In the genomic region with DNA sequence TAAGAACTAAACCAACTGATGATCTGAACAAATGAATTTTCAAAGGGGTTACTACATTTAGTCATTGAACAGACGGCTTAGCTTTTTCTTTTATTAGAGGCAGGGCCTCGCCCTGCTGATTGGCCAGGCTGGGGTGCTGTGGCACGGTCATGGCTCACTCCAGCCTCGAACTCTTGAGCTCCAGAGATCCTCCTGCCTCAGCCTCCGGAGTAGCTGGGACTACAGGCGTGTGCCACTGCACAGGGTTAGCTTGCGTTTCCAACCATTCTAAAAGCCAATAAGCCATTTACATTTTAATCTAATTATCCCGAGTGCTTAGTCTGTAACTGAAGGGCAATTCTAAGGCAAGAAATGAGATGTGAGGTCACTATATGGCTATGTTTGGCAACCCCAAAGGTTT, we compare ENCODE assay signal across 8 cellular contexts. TPM values are rescaled to one million over a fixed set of nuclear protein-coding genes. Genes with fewer than 3 reads are reported as not detected.
DNase-seq lines count a peak whose midpoint lies in the region; ATAC-seq, FAIRE-seq and TF ChIP-seq lines count a peak whose summit lies in the region.

No MANE protein-coding gene starts in this region.

- POLR2A ChIA-PET in activated naive CD8-positive, alpha-beta T cell treated with anti-CD3 and anti-CD28 coated beads, Interleukin-2, amount 10 ng/mL, durations not matched to agents 7 days and 5 days (lab: Charles Lee), result interaction anchor here (0.5 to 1.1 kb wide), 8 partner anchors 21 to 1840 kb away, joined by 3 to 4 read pairs (median 4); no protein-coding TSS in a partner anchor

- H3K27ac Mint-ChIP-seq in activated naive CD8-positive, alpha-beta T cell treated with anti-CD3 and anti-CD28 coated beads, Interleukin-2, amount 10 ng/mL, durations not matched to agents 7 days and 5 days, result peak overlapping the region; percentile 99

- H3K4me1 ChIP-seq in ACC112 (ENCODE audit: control insufficient read depth, insufficient read depth, low read length, unreplicated experiment), result no peaks in the 10 kb centered on the region
- peaks cover 3% of the 10 kb centered on the region; the same call in 1 of the 2 replicates for H3K4me1 ChIP-seq in HUES48 (ENCODE audit: control insufficient read depth, insufficient read depth, low read length)
- H3K4me1 ChIP-seq in kidney (ENCODE audit: control insufficient read depth in 1 of 2, insufficient read depth in 1 of 2, low read depth in 1 of 2, low read length in 2 of 2), result peaks cover 7 to 10% of the 10 kb centered on the region in 2 donors

- H3K9ac ChIP-seq in HUES48 (ENCODE audit: low read depth, low read length) (peak overlapping the region; percentile 92), kidney (ENCODE audit: low read length in 2 of 2) (peak overlapping the region; percentile 55 to 98)

- H2AFZ ChIP-seq in ACC112 (ENCODE audit: low read length, unreplicated experiment), result peak overlapping the region; percentile 75

- H3K27ac ChIP-seq in ACC112 (ENCODE audit: low read depth, low read length), result peak overlapping the region; percentile 86
- H3K27ac ChIP-seq in HUES48 (ENCODE audit: low read depth, low read length), result peak overlapping the region; percentile 100
- peak overlapping the region; percentile 92 to 98 for H3K27ac ChIP-seq in kidney (ENCODE audit: low read depth in 2 of 2, low read length in 2 of 2)
- peak overlapping the region; percentile 90 for H3K27ac ChIP-seq in temporal lobe (ENCODE audit: low read depth, low read length)

- peaks cover 38% of the 10 kb centered on the region for H3K79me2 ChIP-seq in ACC112 (ENCODE audit: control insufficient read depth, insufficient read depth, low read length, unreplicated experiment)

- DNase-seq in activated naive CD8-positive, alpha-beta T cell treated with anti-CD3 and anti-CD28 coated beads, Interleukin-2, amount 10 ng/mL, durations not matched to agents 7 days and 5 days, result peak; percentile 30
- DNase-seq in kidney, result no peak
- DNase-seq in NCI-H1105 treated with DMSO at 0.1 percent for 48 hours (lab: John Stamatoyannopoulos, UW), result no peak
- no peak for DNase-seq in mucosa of gallbladder (ENCODE audit: low spot score)
- no peak for DNase-seq in DMS153 treated with DMSO at 0.1 percent for 48 hours (lab: John Stamatoyannopoulos, UW; ENCODE audit: unreplicated experiment)

- intact Hi-C loops in kidney (cut with DNase I), result no loop called here

- H3K9me3 ChIP-seq in HUES48 (ENCODE audit: control insufficient read depth, insufficient read depth, low read length), result no peaks in the 10 kb centered on the region
- H3K9me3 ChIP-seq in kidney (ENCODE audit: control insufficient read depth in 1 of 2, low read length in 2 of 2), result no peaks in the 10 kb centered on the region

- FAIRE-seq in kidney (lab: Jason Lieb, UNC), result no peak

- no peak for TF ChIP-seq CTCF in kidney (IDR thresholded peaks at IDR 0.05; ENCODE audit: borderline replicate concordance, extremely low read depth, insufficient read depth)

- peaks cover 21% of the 10 kb centered on the region for H3K4me1 Mint-ChIP-seq in activated naive CD8-positive, alpha-beta T cell treated with anti-CD3 and anti-CD28 coated beads, Interleukin-2, amount 10 ng/mL, durations not matched to agents 7 days and 5 days

- ATAC-seq in activated naive CD8-positive, alpha-beta T cell treated with anti-CD3 and anti-CD28 coated beads, Interleukin-2, amount 10 ng/mL, durations not matched to agents 7 days and 5 days (ENCODE audit: low read depth), result no peak

- H3K4me3 ChIP-seq in ACC112 (ENCODE audit: low read depth, low read length), result peak overlapping the region; percentile 83
- peak overlapping the region; percentile 88 for H3K4me3 ChIP-seq in HUES48 (ENCODE audit: low read depth, low read length)
- H3K4me3 ChIP-seq in kidney (ENCODE audit: low read length in 2 of 2), result peak overlapping the region; percentile 78 to 98

- peaks cover 9% of the 10 kb centered on the region for H3K36me3 Mint-ChIP-seq in activated naive CD8-positive, alpha-beta T cell treated with anti-CD3 and anti-CD28 coated beads, Interleukin-2, amount 10 ng/mL, durations not matched to agents 7 days and 5 days

- no peaks in the 10 kb centered on the region for H3K36me3 ChIP-seq in ACC112 (ENCODE audit: insufficient read depth, low read length)
- H3K36me3 ChIP-seq in HUES48 (ENCODE audit: control insufficient read depth, insufficient read depth, low read length), result no peaks in the 10 kb centered on the region
- no peaks in the 10 kb centered on the region for H3K36me3 ChIP-seq in kidney (ENCODE audit: control insufficient read depth in 1 of 2, insufficient read depth in 2 of 2, low read length in 2 of 2)

- H3K4me3 Mint-ChIP-seq in activated naive CD8-positive, alpha-beta T cell treated with anti-CD3 and anti-CD28 coated beads, Interleukin-2, amount 10 ng/mL, durations not matched to agents 7 days and 5 days, result peak overlapping the region; percentile 96

- H3K9me3 Mint-ChIP-seq in activated naive CD8-positive, alpha-beta T cell treated with anti-CD3 and anti-CD28 coated beads, Interleukin-2, amount 10 ng/mL, durations not matched to agents 7 days and 5 days, result no peaks in the 10 kb centered on the region

- peaks cover 2% of the 10 kb centered on the region for H3K27me3 Mint-ChIP-seq in activated naive CD8-positive, alpha-beta T cell treated with anti-CD3 and anti-CD28 coated beads, Interleukin-2, amount 10 ng/mL, durations not matched to agents 7 days and 5 days

- H3K27me3 ChIP-seq in ACC112 (ENCODE audit: insufficient read depth, low read length) (no peaks in the 10 kb centered on the region), HUES48 (ENCODE audit: control insufficient read depth, insufficient read depth, low read length) (no peaks in the 10 kb centered on the region)

RNA-seq across cellular contexts. Expression of a gene that starts 1.7 kb away (rescaled TPM):
- total RNA-seq in activated naive CD8-positive, alpha-beta T cell treated with anti-CD3 and anti-CD28 coated beads, Interleukin-2, amount 10 ng/mL, durations not matched to agents 7 days and 5 days, result 10 to 100 TPM; 62.7 to 65.2 TPM
- 50.9 TPM for total RNA-seq in kidney
- 15.5 TPM for polyA plus RNA-seq in kidney (ENCODE audit: insufficient read depth, low read depth, low replicate concordance)
- 86.8 TPM for total RNA-seq in temporal lobe
- 43.2 TPM for total RNA-seq in mucosa of gallbladder
